ENCODE assay signal across 8 cellular contexts in the genomic region with DNA sequence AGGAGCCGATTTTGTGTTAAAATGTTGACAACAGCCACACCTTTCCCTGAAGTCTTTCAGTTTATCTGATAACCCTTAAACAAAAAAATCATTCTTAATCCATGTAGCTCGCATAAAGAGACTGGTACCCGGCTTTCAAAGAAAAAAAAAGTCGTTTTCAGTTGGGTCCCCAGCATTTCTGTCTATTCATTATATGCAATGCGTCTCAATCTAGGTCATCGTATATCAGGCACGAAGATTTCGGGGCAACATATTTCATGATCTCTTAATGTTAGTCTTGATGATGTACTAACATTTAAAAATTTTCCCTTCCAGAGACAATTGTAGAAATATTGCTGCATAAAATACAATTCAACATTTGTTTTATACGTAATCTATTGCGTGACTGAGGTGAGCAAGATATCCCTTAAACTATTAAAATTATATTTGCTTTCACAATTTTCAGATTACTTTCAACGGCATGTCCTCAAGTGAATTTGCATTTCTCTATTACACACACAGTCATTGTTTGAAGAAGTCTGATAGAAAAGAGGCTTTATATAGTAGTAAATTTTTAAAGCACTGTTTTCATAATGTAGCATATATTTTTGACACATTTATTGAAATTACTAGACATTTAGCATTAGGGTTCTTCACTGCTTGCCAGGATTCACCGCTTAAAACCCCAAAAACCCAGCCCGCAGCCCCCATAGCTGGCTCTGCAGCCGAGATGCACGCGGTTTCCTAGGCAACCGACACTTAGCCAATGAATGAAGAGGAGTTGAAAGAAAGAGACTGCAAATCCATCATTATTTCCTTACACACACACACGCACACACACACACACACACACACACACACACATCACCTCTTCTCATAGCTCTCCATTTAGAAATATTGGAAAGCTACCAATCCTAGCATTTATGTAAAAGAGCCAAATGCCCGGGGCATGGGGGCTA. TPM values are rescaled to one million over a fixed set of nuclear protein-coding genes. Genes with fewer than 3 reads are reported as not detected.
DNase-seq lines count a peak whose midpoint lies in the region; ATAC-seq, FAIRE-seq and TF ChIP-seq lines count a peak whose summit lies in the region.

No MANE protein-coding gene starts in this region.

- H3K14ac ChIP-seq in IMR-90 (replicated peaks; ENCODE audit: low read depth, low read length): no peak overlapping the region

- dilution Hi-C loops in IMR-90 (cut with HindIII; ENCODE audit: low sequenced_read_pairs, unreplicated experiment): no loop called here

- H3K27ac Mint-ChIP-seq in glutamatergic neuron (ENCODE audit: unreplicated experiment) (peak overlapping the region; percentile 100), progenitor cell of endocrine pancreas (peak overlapping the region; percentile 94)

- peak overlapping the region; percentile 61; the same call in 1 of the 2 replicates for H3K4ac ChIP-seq in IMR-90 (ENCODE audit: low read depth, low read length)

- CTCF ChIA-PET in IMR-90 (lab: Yijun Ruan, JAX): interaction anchor here (0.8 to 1.1 kb wide), 2 partner anchors 21 to 54 kb away, joined by 3 read pairs; no protein-coding TSS in a partner anchor

- peaks cover 3% of the 10 kb centered on the region; the same call in 1 of the 2 replicates for H3K4me1 ChIP-seq in IMR-90 (ENCODE audit: control insufficient read depth, insufficient read depth, low read length)

- peak overlapping the region; percentile 74 for H3K4me3 ChIP-seq in IMR-90 (ENCODE audit: insufficient read depth, low read depth, low read length)

- in situ Hi-C loops in IMR-90 (cut with MboI; ENCODE audit: low sequenced_read_pairs): no loop called here

- TF ChIP-seq CTCF in 22Rv1 (IDR thresholded peaks at IDR 0.05) (no peak), IMR-90 (conservative IDR thresholded peaks at IDR 0.05; ENCODE audit: low read depth, low read length) (no peak), glutamatergic neuron (IDR thresholded peaks at IDR 0.05; ENCODE audit: partially characterized antibody, unreplicated experiment) (no peak), progenitor cell of endocrine pancreas (IDR thresholded peaks at IDR 0.05; ENCODE audit: unreplicated experiment) (no peak)

- H4K20me1 ChIP-seq in IMR-90 (ENCODE audit: insufficient read depth, low read length): peaks cover 9% of the 10 kb centered on the region; the same call in 1 of the 2 replicates

- peaks cover 44% of the 10 kb centered on the region for H3K27me3 ChIP-seq in IMR-90 (ENCODE audit: control insufficient read depth, insufficient read depth, low read length)

- H3K9me1 ChIP-seq in IMR-90 (ENCODE audit: insufficient read depth, low read length): peaks cover 7% of the 10 kb centered on the region; the same call in 1 of the 2 replicates

- no peak overlapping the region for H2BK120ac ChIP-seq in IMR-90 (ENCODE audit: low read depth, low read length)

- peaks cover 2% of the 10 kb centered on the region; the same call in 1 of the 2 replicates for H3K9me3 ChIP-seq in IMR-90 (ENCODE audit: control insufficient read depth, insufficient read depth, low read length)

- POLR2A ChIA-PET in IMR-90 (lab: Charles Lee; ENCODE audit: unreplicated experiment): interaction anchor here (0.7 to 1.5 kb wide), 2 partner anchors 9 to 16 kb away, joined by 3 to 4 read pairs; no protein-coding TSS in a partner anchor

- H3K36me3 ChIP-seq in IMR-90 (ENCODE audit: control insufficient read depth, insufficient read depth, low read length): no peaks in the 10 kb centered on the region

- no peak overlapping the region for H2AK5ac ChIP-seq in IMR-90 (ENCODE audit: low read depth, low read length)

- H3K23ac ChIP-seq in IMR-90 (ENCODE audit: low read depth, low read length): no peak overlapping the region

- peak overlapping the region; percentile 76; the same call in 1 of the 2 replicates for H3K9ac ChIP-seq in IMR-90 (ENCODE audit: low read depth, low read length)

- peak overlapping the region; percentile 46; the same call in 1 of the 2 replicates for H3K27ac ChIP-seq in 22Rv1
- H3K27ac ChIP-seq in IMR-90 (ENCODE audit: insufficient read depth, low read length): 0 out of 2 replicates have a peak overlapping the region, but pooled peaks have one; percentile 76

- H3K56ac ChIP-seq in IMR-90 (ENCODE audit: extremely low read depth, insufficient read depth, low read length): no peak overlapping the region

- no peak overlapping the region for H2AK9ac ChIP-seq in IMR-90 (replicated peaks; ENCODE audit: low read depth, low read length, poor library complexity)

- H3K9me3 Mint-ChIP-seq in glutamatergic neuron (ENCODE audit: unreplicated experiment) (peaks cover 47% of the 10 kb centered on the region), progenitor cell of endocrine pancreas (ENCODE audit: low read depth) (no peaks in the 10 kb centered on the region)

- intact Hi-C loops in IMR-90 (cut with micrococcal nuclease): loop anchor here (1.0 kb wide), 1 partner anchor 17 kb away; no protein-coding TSS in a partner anchor

- H3K4me1 Mint-ChIP-seq in glutamatergic neuron (ENCODE audit: low read depth, unreplicated experiment): peaks cover 19% of the 10 kb centered on the region
- peaks cover 30% of the 10 kb centered on the region for H3K4me1 Mint-ChIP-seq in progenitor cell of endocrine pancreas (ENCODE audit: low read depth)

- H3K27me3 Mint-ChIP-seq in glutamatergic neuron (ENCODE audit: unreplicated experiment) (peaks cover 46% of the 10 kb centered on the region), progenitor cell of endocrine pancreas (peaks cover 17% of the 10 kb centered on the region)

- H3K36me3 Mint-ChIP-seq in glutamatergic neuron (ENCODE audit: unreplicated experiment): peaks cover 13% of the 10 kb centered on the region
- H3K36me3 Mint-ChIP-seq in progenitor cell of endocrine pancreas (ENCODE audit: insufficient read depth): peaks cover 5% of the 10 kb centered on the region

- no peak for FAIRE-seq in HTR-8/SVneo (lab: Jason Lieb, UNC)

- H3K18ac ChIP-seq in IMR-90 (ENCODE audit: low read depth, low read length): no peak overlapping the region

- H4K5ac ChIP-seq in IMR-90 (ENCODE audit: low read depth, low read length): no peak overlapping the region

- no CpG with 5 or more reads among the region's 19 CpGs for WGBS in IMR-90 (ENCODE audit: extremely low coverage in 2 of 2, insufficient read length in 1 of 2), 2 experiments

- peak overlapping the region; percentile 98 for H3K4me3 Mint-ChIP-seq in glutamatergic neuron (ENCODE audit: unreplicated experiment)
- peak overlapping the region; percentile 87 for H3K4me3 Mint-ChIP-seq in progenitor cell of endocrine pancreas (ENCODE audit: low read depth)

- H4K8ac ChIP-seq in IMR-90 (ENCODE audit: low read depth in 2 of 2, low read length in 2 of 2): peak overlapping the region in 1 of 2 experiments; percentile 89; a peak in 2 of 4 replicates

- no peak overlapping the region for H2BK5ac ChIP-seq in IMR-90 (ENCODE audit: low read depth, low read length, poor library complexity, severe bottlenecking)

- peak overlapping the region; percentile 95 for H2AFZ ChIP-seq in IMR-90 (replicated peaks; ENCODE audit: low read length, poor library complexity)

- DNase-seq in IMR-90 (peak; percentile 34), SW480 (ENCODE audit: low spot score) (peak; percentile 36), glutamatergic neuron (peak; percentile 76), progenitor cell of endocrine pancreas (ENCODE audit: low spot score, unreplicated experiment) (no peak), RKO (ENCODE audit: low spot score) (no peak), HTR-8/SVneo (ENCODE audit: insufficient read length, low spot score) (no peak)

- BruUV-seq in IMR-90 (replicated peaks; lab: Mats Ljungman, UMichigan): no TSS peak

- H4K91ac ChIP-seq in IMR-90 (ENCODE audit: insufficient read depth, low read depth, low read length): peak overlapping the region; percentile 4; the same call in 1 of the 2 replicates

- peaks cover 0 to 4% of the 10 kb centered on the region in 2 experiments; a peak in 1 of 4 replicates for H3K79me1 ChIP-seq in IMR-90 (ENCODE audit: low read depth in 1 of 2, low read length in 2 of 2)

- peak overlapping the region; percentile 89 for H3K4me2 ChIP-seq in IMR-90 (ENCODE audit: low read depth, low read length)

- no peak for TF ChIP-seq POLR2A in IMR-90 (IDR thresholded peaks at IDR 0.05; ENCODE audit: low read depth, low read length)

- ATAC-seq in IMR-90 (ENCODE audit: low read depth) (peak; percentile 3; the same call in 1 of the 2 replicates), GM18861 (IDR thresholded peaks at IDR 0.05; ENCODE audit: unreplicated experiment) (no peak)

- no peak overlapping the region for H2BK20ac ChIP-seq in IMR-90 (ENCODE audit: low read depth, low read length)

- TF ChIP-seq RAD21 in IMR-90 (IDR thresholded peaks at IDR 0.05; ENCODE audit: low read length): no peak

- no peak overlapping the region for H2BK15ac ChIP-seq in IMR-90 (ENCODE audit: low read depth, low read length)

TF ChIP-seq in IMR-90, 13 proteins besides CTCF, POLR2A, EP300 and RAD21 (continues in another document):
- no peak for TF ChIP-seq FOS (IDR thresholded peaks at IDR 0.05; ENCODE audit: low read depth, low read length)
- no peak for TF ChIP-seq SMC3 (IDR thresholded peaks at IDR 0.05; ENCODE audit: low read depth, low read length)
- no peak for TF ChIP-seq RCOR1 (IDR thresholded peaks at IDR 0.05; ENCODE audit: insufficient replicate concordance, low read length)
- TF ChIP-seq BHLHE40 (IDR thresholded peaks at IDR 0.05; ENCODE audit: low read depth, low read length): no peak
- TF ChIP-seq ELK1 (IDR thresholded peaks at IDR 0.05; ENCODE audit: borderline replicate concordance, low read depth, low read length): no peak
- no peak for TF ChIP-seq MAFK (IDR thresholded peaks at IDR 0.05; ENCODE audit: low read depth, low read length)

RNA-seq across cellular contexts. Expression of gene TUBB2B, which starts 3.1 kb away (rescaled TPM):
- total RNA-seq in IMR-90 (2012; rRNA removed): 13.3 and 13.6 TPM in 2 replicates
- polyA plus RNA-seq in IMR-90 (2012; rRNA removed): 19.0 and 21.1 TPM in 2 replicates
- 11.8 and 40.1 TPM in 2 replicates for polyA plus RNA-seq in IMR-90 (2012; cell fraction: cytosol; rRNA removed)
- polyA plus RNA-seq in IMR-90 (2012; cell fraction: nucleus; rRNA removed; ENCODE audit: low replicate concordance): 16.8 and 23.0 TPM in 2 replicates
- total RNA-seq in glutamatergic neuron (ENCODE audit: unreplicated experiment): 1,777 TPM
- 268 and 276 TPM in 2 replicates for total RNA-seq in progenitor cell of endocrine pancreas

RNA-seq across cellular contexts. Expression of gene PSMG4, which starts 28.2 kb away (rescaled TPM):
- 5.6 and 6.7 TPM in 2 replicates for total RNA-seq in IMR-90 (2012; rRNA removed)
- 13.4 and 17.7 TPM in 2 replicates for polyA plus RNA-seq in IMR-90 (2012; rRNA removed)
- 34.8 and 53.3 TPM in 2 replicates for polyA plus RNA-seq in IMR-90 (2012; cell fraction: cytosol; rRNA removed)
- 16.6 and 24.3 TPM in 2 replicates for polyA plus RNA-seq in IMR-90 (2012; cell fraction: nucleus; rRNA removed; ENCODE audit: low replicate concordance)
- 37.2 TPM for total RNA-seq in glutamatergic neuron (ENCODE audit: unreplicated experiment)
- total RNA-seq in progenitor cell of endocrine pancreas: 17.7 and 18.9 TPM in 2 replicates

Comparison
In these comparisons a context has a peak if more than half of its experiments do, and no peak if none do; other contexts are left out.
1. DNase-seq: peak in IMR-90 (single experiment), SW480 (single experiment) and glutamatergic neuron (single experiment); none in progenitor cell of endocrine pancreas (single experiment), RKO (single experiment) and HTR-8/SVneo (single experiment).
2. RNA of gene TUBB2B, which starts 3.1 kb away (total RNA-seq): 1,777 TPM in glutamatergic neuron (single experiment) and 268 to 276 TPM in progenitor cell of endocrine pancreas; 13.3 to 13.6 TPM in IMR-90; every median in the first group is over 10 times any median in the second.